Comparison of ENCODE assay signal across 16 cellular contexts in the genomic region with DNA sequence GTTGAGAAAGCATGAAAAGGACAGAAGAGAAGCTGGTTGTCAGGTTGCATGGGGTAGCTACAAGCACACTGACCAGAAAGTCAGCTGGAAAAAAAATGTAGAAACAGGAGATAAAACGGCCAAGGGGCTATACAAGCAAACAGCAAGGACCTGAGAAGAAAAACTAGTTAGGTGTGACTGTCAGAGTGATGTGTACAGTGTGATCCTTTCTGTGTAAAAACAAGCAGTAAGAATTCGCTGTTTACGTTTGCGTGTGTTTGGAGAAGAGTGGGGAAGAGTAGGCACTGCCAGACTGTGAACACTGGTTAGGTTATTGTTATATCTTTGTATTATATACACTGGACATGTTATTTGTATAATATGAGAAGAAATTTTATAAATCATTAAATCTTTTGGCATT. TPM values are rescaled to one million over a fixed set of nuclear protein-coding genes. Genes with fewer than 3 reads are reported as not detected.
DNase-seq lines count a peak whose midpoint lies in the region; ATAC-seq and TF ChIP-seq lines count a peak whose summit lies in the region.
"Had no signal": no experiment of that assay in that cellular context is flagged by ENCODE, and none has a peak within 500 bp of the region (broad histone marks: within the 10 kb centered on the region; RNA-seq: fewer than 3 reads in every experiment).

No MANE protein-coding gene starts in this region.

- no peak overlapping the region for H3K4me3 Mint-ChIP-seq in MCF 10A (ENCODE audit: unreplicated experiment)

- H3K4me3 ChIP-seq in mammary epithelial cell (replicated peaks in 1 of 3; ENCODE audit: insufficient read depth in 1 of 3, low read depth in 2 of 3, low read length in 3 of 3) = no peak overlapping the region
- no peak overlapping the region for H3K4me3 ChIP-seq in mucosa of descending colon
- H3K4me3 ChIP-seq: body of pancreas had no signal

- CTCF ChIA-PET in MCF 10A (lab: Yijun Ruan, JAX) = interaction anchor here (0.6 to 1.1 kb wide), 3 partner anchors 16 to 35 kb away, joined by 3 read pairs; no protein-coding TSS in a partner anchor
- CTCF ChIA-PET in mammary epithelial cell (lab: Charles Lee; ENCODE audit: low non-redundant PET) = no interaction called here
- CTCF ChIA-PET in HEK293T (lab: Yijun Ruan, JAX) = interaction anchor here (0.6 to 1.3 kb wide), 2 partner anchors 12 to 50 kb away, joined by 3 to 4 read pairs; no protein-coding TSS in a partner anchor

- H3K27ac ChIP-seq in mammary epithelial cell (ENCODE audit: insufficient read depth, low read depth, low read length) (no peak overlapping the region), VCaP (peak overlapping the region; percentile 73)
- H3K27ac ChIP-seq: RWPE1 had no signal

- no peaks in the 10 kb centered on the region for H3K9me3 Mint-ChIP-seq in MCF 10A (ENCODE audit: unreplicated experiment)

- H3K9ac ChIP-seq in mammary epithelial cell (ENCODE audit: insufficient read depth, low read length) = no peak overlapping the region

- no peak overlapping the region for H3K4me2 ChIP-seq in mammary epithelial cell (ENCODE audit: insufficient read depth, low read depth, low read length)

- no TSS peak for BruUV-seq in MCF 10A (replicated peaks; lab: Mats Ljungman, UMichigan)
- BruUV-seq in mammary epithelial cell (replicated peaks; lab: Mats Ljungman, UMichigan) = no TSS peak

- H2AFZ ChIP-seq in mammary epithelial cell (ENCODE audit: low read depth, low read length) = no peak overlapping the region

- no peak for DNase-seq in MCF 10A (ENCODE audit: unreplicated experiment)
- DNase-seq in mammary epithelial cell = no peak
- DNase-seq in mucosa of descending colon = no peak
- DNase-seq in HEK293T (ENCODE audit: extremely low spot score) = no peak
- DNase-seq in stimulated activated CD8-positive, alpha-beta memory T cell treated with anti-CD3 and anti-CD28 coated beads, Interleukin-4, amount 100 ng/mL, for 48 hours = no peak
- DNase-seq: activated CD4-positive, alpha-beta T cell treated with anti-CD3 and anti-CD28 coated beads, Interleukin-2, amount 50 U/mL, for 1 hour; body of pancreas; effector CD8-positive, alpha-beta T cell; NCI-H2081 treated with DMSO at 0.1 percent for 48 hours; NCI-H774; nucleus accumbens; stimulated activated naive CD8-positive, alpha-beta T cell treated with anti-CD3 and anti-CD28 coated beads, Interleukin-15, Interleukin-2, amounts not matched to agents 100 U/mL and 50 U/mL, for 24 hours had no signal

- H3K27me3 Mint-ChIP-seq in MCF 10A (ENCODE audit: insufficient read depth, unreplicated experiment) = no peaks in the 10 kb centered on the region

- H4K20me1 ChIP-seq in mammary epithelial cell (ENCODE audit: insufficient read depth, low read length) = no peaks in the 10 kb centered on the region

- TF ChIP-seq CTCF in MCF 10A (IDR thresholded peaks at IDR 0.05; ENCODE audit: unreplicated experiment) = no peak
- TF ChIP-seq CTCF in mammary epithelial cell (conservative IDR thresholded peaks at IDR 0.05 in 1 of 2, IDR thresholded peaks at IDR 0.05 in 1 of 2; ENCODE audit: extremely low read depth in 1 of 2, insufficient read depth in 1 of 2, low read depth in 1 of 2, low read length in 2 of 2) = no peak
- TF ChIP-seq CTCF in VCaP (conservative IDR thresholded peaks at IDR 0.05) = no peak
- TF ChIP-seq CTCF in mucosa of descending colon (IDR thresholded peaks at IDR 0.05) = no peak

- intact Hi-C loops in MCF 10A (cut with micrococcal nuclease) = no loop called here
- intact Hi-C loops in mammary epithelial cell (cut with micrococcal nuclease) = no loop called here
- intact Hi-C loops in mucosa of descending colon (cut with DNase I, micrococcal nuclease) = no loop called here

- no peaks in the 10 kb centered on the region for H3K27me3 ChIP-seq in mammary epithelial cell (ENCODE audit: insufficient read depth, low read length)
- H3K27me3 ChIP-seq: body of pancreas had no signal

- H3K79me2 ChIP-seq in mammary epithelial cell (ENCODE audit: insufficient read depth, low read length) = peaks cover 95% of the 10 kb centered on the region

- H3K27ac Mint-ChIP-seq in MCF 10A (ENCODE audit: low read depth, unreplicated experiment) = peak overlapping the region; percentile 15

- H3K4me1 ChIP-seq in mammary epithelial cell (ENCODE audit: insufficient read depth, low read length) (peaks cover 20% of the 10 kb centered on the region), mucosa of descending colon (ENCODE audit: low read depth) (peaks cover 30% of the 10 kb centered on the region)

- H3K36me3 Mint-ChIP-seq in MCF 10A (ENCODE audit: insufficient read depth, unreplicated experiment) = peaks cover 12% of the 10 kb centered on the region

- H3K36me3 ChIP-seq in mammary epithelial cell (ENCODE audit: insufficient read depth, low read length) (peaks cover 4% of the 10 kb centered on the region), mucosa of descending colon (ENCODE audit: low read depth) (no peaks in the 10 kb centered on the region)

- ATAC-seq in mucosa of descending colon (peak; percentile 14), HG03354 (IDR thresholded peaks at IDR 0.05; ENCODE audit: poor library complexity, severe bottlenecking, unreplicated experiment) (no peak), GM18867 (IDR thresholded peaks at IDR 0.05; ENCODE audit: unreplicated experiment) (no peak)
- ATAC-seq: body of pancreas; stimulated activated naive CD8-positive, alpha-beta T cell treated with anti-CD3 and anti-CD28 coated beads, Interleukin-15, Interleukin-2, amounts not matched to agents 100 U/mL and 50 U/mL, for 24 hours had no signal

- 97% methylated on average over 4 of the region's 4 CpGs for WGBS in mammary epithelial cell (ENCODE audit: low coverage, missing lambda C conversion rate)

- H3K4me1 Mint-ChIP-seq in MCF 10A (ENCODE audit: insufficient read depth, unreplicated experiment) = peaks cover 57% of the 10 kb centered on the region

- H3K9me3 ChIP-seq in mammary epithelial cell (replicated peaks; ENCODE audit: insufficient read depth, low read length) (no peaks in the 10 kb centered on the region), mucosa of descending colon (no peaks in the 10 kb centered on the region)
- H3K9me3 ChIP-seq: body of pancreas had no signal

- POLR2A ChIA-PET in MCF 10A (lab: Yijun Ruan, JAX) (interaction anchor here (0.9 to 13.2 kb wide), 6 partner anchors 9 to 26 kb away, joined by 3 to 109 read pairs (median 6); partner anchors contain the start of gene PTPN1), HEK293T (lab: Yijun Ruan, JAX) (no interaction called here)

- in situ Hi-C loops in mammary epithelial cell (cut with MboI; ENCODE audit: low sequenced_read_pairs in 2 of 2) = no loop called here

- dilution Hi-C loops in mammary epithelial cell (cut with HindIII; ENCODE audit: low sequenced_read_pairs) = no loop called here

TF ChIP-seq in HEK293T, 16 proteins besides CTCF, POLR2A, EP300 and RAD21:
- TF ChIP-seq TARDBP (IDR thresholded peaks at IDR 0.05) (no peak), SP1 (IDR thresholded peaks at IDR 0.05) (no peak), NFRKB (IDR thresholded peaks at IDR 0.05) (no peak), BHLHE40 (IDR thresholded peaks at IDR 0.05; ENCODE audit: borderline replicate concordance) (no peak), FOXM1 (IDR thresholded peaks at IDR 0.05; ENCODE audit: borderline replicate concordance) (no peak), SUZ12 (IDR thresholded peaks at IDR 0.05) (no peak), FOXA1 (IDR thresholded peaks at IDR 0.05) (no peak), HDGF (IDR thresholded peaks at IDR 0.05; ENCODE audit: borderline replicate concordance) (no peak), L3MBTL2 (conservative IDR thresholded peaks at IDR 0.05) (no peak), FOXK2 (IDR thresholded peaks at IDR 0.05) (no peak), LEF1 (IDR thresholded peaks at IDR 0.05; ENCODE audit: borderline replicate concordance) (no peak), ARNT (IDR thresholded peaks at IDR 0.05) (no peak), ZNF384 (IDR thresholded peaks at IDR 0.05) (no peak), CTBP1 (IDR thresholded peaks at IDR 0.05; ENCODE audit: borderline replicate concordance) (no peak), ELF4 (IDR thresholded peaks at IDR 0.05) (no peak)
- TF ChIP-seq, protein P1, sequence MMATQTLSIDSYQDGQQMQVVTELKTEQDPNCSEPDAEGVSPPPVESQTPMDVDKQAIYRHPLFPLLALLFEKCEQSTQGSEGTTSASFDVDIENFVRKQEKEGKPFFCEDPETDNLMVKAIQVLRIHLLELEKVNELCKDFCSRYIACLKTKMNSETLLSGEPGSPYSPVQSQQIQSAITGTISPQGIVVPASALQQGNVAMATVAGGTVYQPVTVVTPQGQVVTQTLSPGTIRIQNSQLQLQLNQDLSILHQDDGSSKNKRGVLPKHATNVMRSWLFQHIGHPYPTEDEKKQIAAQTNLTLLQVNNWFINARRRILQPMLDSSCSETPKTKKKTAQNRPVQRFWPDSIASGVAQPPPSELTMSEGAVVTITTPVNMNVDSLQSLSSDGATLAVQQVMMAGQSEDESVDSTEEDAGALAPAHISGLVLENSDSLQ (IDR thresholded peaks at IDR 0.05) = no peak

RNA-seq across cellular contexts. Expression of gene PTPN1, which starts 28.1 kb away (rescaled TPM):
- total RNA-seq in MCF 10A (2022) = 56.4 and 63.0 TPM in 2 replicates
- total RNA-seq in mammary epithelial cell = 10 to 100 TPM; 43.5 to 90.8 TPM
- 77.0 TPM for polyA plus RNA-seq in mammary epithelial cell
- polyA minus RNA-seq in mammary epithelial cell = 105 TPM
- total RNA-seq in mucosa of descending colon = 10 to 100 TPM; 33.2 to 35.1 (median 33.4) TPM
